Comparison of ENCODE assay signal across 11 cellular contexts in genomic region chr15:100570735-100571363, GRCh38. TPM values are rescaled to one million over a fixed set of nuclear protein-coding genes. Genes with fewer than 3 reads are reported as not detected.
DNase-seq lines count a peak whose midpoint lies in the region; ATAC-seq, FAIRE-seq and TF ChIP-seq lines count a peak whose summit lies in the region.
"Had no signal": no experiment of that assay in that cellular context is flagged by ENCODE, and none has a peak within 500 bp of the region (broad histone marks: within the 10 kb centered on the region; RNA-seq: fewer than 3 reads in every experiment).

No MANE protein-coding gene starts in this region.

- H3K4me3 Mint-ChIP-seq in activated T-helper 17 cell treated with anti-CD3 and anti-CD28 coated beads, Interleukin-2, amount 50 U/mL, for 72 hours = peak overlapping the region; percentile 1
- H3K4me3 Mint-ChIP-seq in MCF 10A (ENCODE audit: unreplicated experiment) = no peak overlapping the region

- H3K36me3 ChIP-seq in GM23248 (ENCODE audit: low read depth) (peaks cover 5% of the 10 kb centered on the region; the same call in 1 of the 2 replicates), esophagus muscularis mucosa (peaks cover 7 to 51% (median 29%) of the 10 kb centered on the region in 4 donors)

- TF ChIP-seq CTCF in MCF 10A (IDR thresholded peaks at IDR 0.05; ENCODE audit: unreplicated experiment) = no peak
- TF ChIP-seq CTCF in esophagus muscularis mucosa (IDR thresholded peaks at IDR 0.05) = no peak

- TF ChIP-seq POLR2A in GM12892 (IDR thresholded peaks at IDR 0.05; ENCODE audit: low read depth, low read length) (no peak), esophagus muscularis mucosa (IDR thresholded peaks at IDR 0.05; ENCODE audit: low read depth) (no peak)

- H3K36me3 Mint-ChIP-seq in activated T-helper 17 cell treated with anti-CD3 and anti-CD28 coated beads, Interleukin-2, amount 50 U/mL, for 72 hours (ENCODE audit: low read depth) = peaks cover 85% of the 10 kb centered on the region
- H3K36me3 Mint-ChIP-seq in MCF 10A (ENCODE audit: insufficient read depth, unreplicated experiment) = peaks cover 50% of the 10 kb centered on the region

- peak; percentile 54 for FAIRE-seq in GM12892 (lab: Jason Lieb, UNC)

- intact Hi-C loops in MCF 10A (cut with micrococcal nuclease) = loop anchor here (5.0 to 10.0 kb wide), 2 partner anchors 646 to 1299 kb away; no protein-coding TSS in a partner anchor
- intact Hi-C loops in esophagus muscularis mucosa (cut with DNase I) = loop anchor here (10.0 kb wide), 1 partner anchor 636 kb away; no protein-coding TSS in a partner anchor

- H3K4me1 ChIP-seq in GM23248 (ENCODE audit: insufficient read depth) (no peaks in the 10 kb centered on the region), esophagus muscularis mucosa (peaks cover 0 to 4% (median 0%) of the 10 kb centered on the region in 4 donors)

- H3K4me1 Mint-ChIP-seq in activated T-helper 17 cell treated with anti-CD3 and anti-CD28 coated beads, Interleukin-2, amount 50 U/mL, for 72 hours = peaks cover 15% of the 10 kb centered on the region
- H3K4me1 Mint-ChIP-seq in MCF 10A (ENCODE audit: insufficient read depth, unreplicated experiment) = no peaks in the 10 kb centered on the region

- BruUV-seq in MCF 10A (replicated peaks; lab: Mats Ljungman, UMichigan) = no TSS peak

- H3K4me2 ChIP-seq in GM23248 (ENCODE audit: unreplicated experiment) = no peak overlapping the region

- CTCF ChIA-PET in MCF 10A (lab: Yijun Ruan, JAX) = interaction anchor here (0.5 to 6.0 kb wide), 9 partner anchors 14 to 490 kb away, joined by 3 to 80 read pairs (median 3); no protein-coding TSS in a partner anchor

- no peak for TF ChIP-seq EP300 in esophagus muscularis mucosa (IDR thresholded peaks at IDR 0.05)

- H3K9me3 ChIP-seq in GM23248 (ENCODE audit: low read depth) (no peaks in the 10 kb centered on the region), esophagus muscularis mucosa (no peaks in the 10 kb centered on the region)

- DNase-seq in GM12892 (ENCODE audit: insufficient read length) = no peak
- DNase-seq in GM23248 = no peak
- no peak for DNase-seq in MCF 10A (ENCODE audit: unreplicated experiment)
- DNase-seq in esophagus muscularis mucosa (ENCODE audit: extremely low spot score) = no peak
- DNase-seq: activated gamma-delta T cell treated with Interleukin-2 at 50 U/mL for 16 hours, NCI-H187, OCI-M1 had no signal

- no peak overlapping the region for H2AFZ ChIP-seq in GM23248

- H3K9me3 Mint-ChIP-seq in activated T-helper 17 cell treated with anti-CD3 and anti-CD28 coated beads, Interleukin-2, amount 50 U/mL, for 72 hours = no peaks in the 10 kb centered on the region
- no peaks in the 10 kb centered on the region for H3K9me3 Mint-ChIP-seq in MCF 10A (ENCODE audit: unreplicated experiment)

- H3K4me3 ChIP-seq in GM23248 = no peak overlapping the region
- no peak overlapping the region for H3K4me3 ChIP-seq in esophagus muscularis mucosa

- H3K27me3 ChIP-seq in GM23248 (replicated peaks; ENCODE audit: insufficient read depth) (no peaks in the 10 kb centered on the region), esophagus muscularis mucosa (no peaks in the 10 kb centered on the region)

- 43 to 52% methylated on average over 4 of the region's 4 CpGs for WGBS in GM23248 (ENCODE audit: low coverage in 1 of 2, low lambda C conversion rate in 2 of 2, missing lambda C conversion rate in 2 of 2), 2 experiments
- 95% methylated on average over 4 of the region's 4 CpGs for WGBS in esophagus muscularis mucosa

- H3K27me3 Mint-ChIP-seq in activated T-helper 17 cell treated with anti-CD3 and anti-CD28 coated beads, Interleukin-2, amount 50 U/mL, for 72 hours = no peaks in the 10 kb centered on the region
- H3K27me3 Mint-ChIP-seq in MCF 10A (ENCODE audit: insufficient read depth, unreplicated experiment) = no peaks in the 10 kb centered on the region

- H3K27ac ChIP-seq in GM23248 (no peak overlapping the region), esophagus muscularis mucosa (replicated peaks in 1 of 4) (no peak overlapping the region)

- ATAC-seq in GM19395 (IDR thresholded peaks at IDR 0.05; ENCODE audit: unreplicated experiment) = peak; percentile 96
- peak; percentile 84 for ATAC-seq in HG02973 (IDR thresholded peaks at IDR 0.05; ENCODE audit: unreplicated experiment)
- peak; percentile 32 for ATAC-seq in activated T-helper 17 cell treated with anti-CD3 and anti-CD28 coated beads, Interleukin-2, amount 50 U/mL, for 72 hours (replicated peaks)
- ATAC-seq in HG03378 (IDR thresholded peaks at IDR 0.05; ENCODE audit: unreplicated experiment) = no peak

- H3K9ac ChIP-seq in GM23248 = no peak overlapping the region

- H3K79me2 ChIP-seq in GM23248 (ENCODE audit: insufficient read depth) = no peaks in the 10 kb centered on the region

- peak overlapping the region; percentile 23 for H3K27ac Mint-ChIP-seq in activated T-helper 17 cell treated with anti-CD3 and anti-CD28 coated beads, Interleukin-2, amount 50 U/mL, for 72 hours
- H3K27ac Mint-ChIP-seq in MCF 10A (ENCODE audit: low read depth, unreplicated experiment) = no peak overlapping the region

- H3F3A ChIP-seq in GM23248 (ENCODE audit: insufficient read depth) = no peaks in the 10 kb centered on the region

- in situ Hi-C loops in GM23248 (cut with MboI) = no loop called here

- H3K9me2 ChIP-seq in GM23248 (ENCODE audit: insufficient read depth) = no peaks in the 10 kb centered on the region

- POLR2A ChIA-PET in MCF 10A (lab: Yijun Ruan, JAX) = no interaction called here

- H4K20me1 ChIP-seq in GM23248 (ENCODE audit: insufficient read depth) = no peaks in the 10 kb centered on the region

RNA-seq across cellular contexts. Expression of gene LINS1, which starts 31.1 kb away (rescaled TPM):
- 15.0 TPM for polyA plus RNA-seq in GM12892 (2012; ENCODE audit: missing spikeins)
- 10 to 100 TPM; 33.0 to 45.0 TPM for total RNA-seq in activated T-helper 17 cell treated with anti-CD3 and anti-CD28 coated beads, Interleukin-2, amount 50 U/mL, for 72 hours
- total RNA-seq in GM23248 (2014; rRNA removed; shearing (Covaris generic)) = 13.6 and 20.4 TPM in 2 replicates
- 6.8 and 9.6 TPM in 2 replicates for polyA plus RNA-seq in GM23248 (2016; fragmentation: Nextera tagmentation; extraction: Ambion mirVana)
- 13.9 and 15.1 TPM in 2 replicates for total RNA-seq in MCF 10A (2022)
- total RNA-seq in esophagus muscularis mucosa = 10 to 100 TPM; 11.7 to 33.0 (median 17.6) TPM

RNA-seq across cellular contexts. Expression of gene ASB7, which starts 31.5 kb away (rescaled TPM):
- 6.8 TPM for polyA plus RNA-seq in GM12892 (2012; ENCODE audit: missing spikeins)
- 10 to 100 TPM; 16.4 to 30.3 TPM for total RNA-seq in activated T-helper 17 cell treated with anti-CD3 and anti-CD28 coated beads, Interleukin-2, amount 50 U/mL, for 72 hours
- 9.4 and 13.2 TPM in 2 replicates for total RNA-seq in GM23248 (2014; rRNA removed; shearing (Covaris generic))
- polyA plus RNA-seq in GM23248 (2016; fragmentation: Nextera tagmentation; extraction: Ambion mirVana) = 7.8 and 8.1 TPM in 2 replicates
- total RNA-seq in MCF 10A (2022) (14.3 and 19.2 TPM in 2 replicates), esophagus muscularis mucosa (10 to 100 TPM; 12.8 to 13.8 (median 13.4) TPM)

RNA-seq across cellular contexts. Expression of gene CERS3, which starts 42.1 kb away (rescaled TPM):
- polyA plus RNA-seq in GM12892 (2012; ENCODE audit: missing spikeins) = not detected
- 1 to 10 TPM in 1 of 2 donors, under 1 TPM in 1; 0.54 to 1.0 TPM for total RNA-seq in activated T-helper 17 cell treated with anti-CD3 and anti-CD28 coated beads, Interleukin-2, amount 50 U/mL, for 72 hours
- not detected in 2 replicates for total RNA-seq in GM23248 (2014; rRNA removed; shearing (Covaris generic))
- not detected in 2 replicates for polyA plus RNA-seq in GM23248 (2016; fragmentation: Nextera tagmentation; extraction: Ambion mirVana)
- total RNA-seq in MCF 10A (2022) (not detected in 2 replicates), esophagus muscularis mucosa (under 1 TPM in 1 of 4 donors, not detected in 3; 0.11 TPM)
